1 cellular context compared by ENCODE assay signal in genomic region chr15:64816452-64816851, GRCh38.
TF ChIP-seq lines count a peak whose summit lies in the region.

No MANE protein-coding gene starts in this region.

TF ChIP-seq in HepG2, 621 proteins besides CTCF, POLR2A, EP300 and RAD21 (continued from another document and continues in another):
- TF ChIP-seq, protein P1, sequence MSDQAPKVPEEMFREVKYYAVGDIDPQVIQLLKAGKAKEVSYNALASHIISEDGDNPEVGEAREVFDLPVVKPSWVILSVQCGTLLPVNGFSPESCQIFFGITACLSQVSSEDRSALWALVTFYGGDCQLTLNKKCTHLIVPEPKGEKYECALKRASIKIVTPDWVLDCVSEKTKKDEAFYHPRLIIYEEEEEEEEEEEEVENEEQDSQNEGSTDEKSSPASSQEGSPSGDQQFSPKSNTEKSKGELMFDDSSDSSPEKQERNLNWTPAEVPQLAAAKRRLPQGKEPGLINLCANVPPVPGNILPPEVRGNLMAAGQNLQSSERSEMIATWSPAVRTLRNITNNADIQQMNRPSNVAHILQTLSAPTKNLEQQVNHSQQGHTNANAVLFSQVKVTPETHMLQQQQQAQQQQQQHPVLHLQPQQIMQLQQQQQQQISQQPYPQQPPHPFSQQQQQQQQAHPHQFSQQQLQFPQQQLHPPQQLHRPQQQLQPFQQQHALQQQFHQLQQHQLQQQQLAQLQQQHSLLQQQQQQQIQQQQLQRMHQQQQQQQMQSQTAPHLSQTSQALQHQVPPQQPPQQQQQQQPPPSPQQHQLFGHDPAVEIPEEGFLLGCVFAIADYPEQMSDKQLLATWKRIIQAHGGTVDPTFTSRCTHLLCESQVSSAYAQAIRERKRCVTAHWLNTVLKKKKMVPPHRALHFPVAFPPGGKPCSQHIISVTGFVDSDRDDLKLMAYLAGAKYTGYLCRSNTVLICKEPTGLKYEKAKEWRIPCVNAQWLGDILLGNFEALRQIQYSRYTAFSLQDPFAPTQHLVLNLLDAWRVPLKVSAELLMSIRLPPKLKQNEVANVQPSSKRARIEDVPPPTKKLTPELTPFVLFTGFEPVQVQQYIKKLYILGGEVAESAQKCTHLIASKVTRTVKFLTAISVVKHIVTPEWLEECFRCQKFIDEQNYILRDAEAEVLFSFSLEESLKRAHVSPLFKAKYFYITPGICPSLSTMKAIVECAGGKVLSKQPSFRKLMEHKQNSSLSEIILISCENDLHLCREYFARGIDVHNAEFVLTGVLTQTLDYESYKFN (CRISPR knock-in tag; conservative IDR thresholded peaks at IDR 0.05), result peak; percentile 57
- TF ChIP-seq ZZZ3 (CRISPR knock-in tag; IDR thresholded peaks at IDR 0.05; ENCODE audit: borderline replicate concordance) (0 out of 2 replicates have a peak, but pooled peaks have one; percentile 45), ZGPAT (CRISPR knock-in tag; IDR thresholded peaks at IDR 0.05) (0 out of 2 replicates have a peak, but pooled peaks have one; percentile 27), ZNF713 (CRISPR knock-in tag; IDR thresholded peaks at IDR 0.05) (no peak), ZNF569 (CRISPR knock-in tag; IDR thresholded peaks at IDR 0.05; ENCODE audit: borderline replicate concordance) (no peak), YY1 (IDR thresholded peaks at IDR 0.05; ENCODE audit: insufficient read depth, insufficient replicate concordance, low read depth, low read length) (peak; percentile 23), HNF1A (IDR thresholded peaks at IDR 0.05; ENCODE audit: low read depth) (no peak), HNF1A (CRISPR knock-in tag; IDR thresholded peaks at IDR 0.05; ENCODE audit: borderline replicate concordance) (no peak), HIC2 (CRISPR knock-in tag; IDR thresholded peaks at IDR 0.05; ENCODE audit: low read depth) (0 out of 2 replicates have a peak, but pooled peaks have one; percentile 63), FOXK1 (CRISPR knock-in tag; IDR thresholded peaks at IDR 0.05; ENCODE audit: borderline replicate concordance, low read depth) (no peak), ZNF891 (CRISPR knock-in tag; IDR thresholded peaks at IDR 0.05) (no peak), SSRP1 (CRISPR knock-in tag; IDR thresholded peaks at IDR 0.05) (no peak), U2AF1 (optimal IDR thresholded peaks at IDR 0.05; ENCODE audit: low read depth, low read length) (no peak), AGO2 (optimal IDR thresholded peaks at IDR 0.05; ENCODE audit: low read depth, low read length) (peak; percentile 84), NFYB (CRISPR knock-in tag; IDR thresholded peaks at IDR 0.05) (0 out of 2 replicates have a peak, but pooled peaks have one; percentile 22), FOSL2 (CRISPR knock-in tag; IDR thresholded peaks at IDR 0.05) (0 out of 2 replicates have a peak, but pooled peaks have one; percentile 10), NR2F1 (CRISPR knock-in tag; IDR thresholded peaks at IDR 0.05) (peak; percentile 57 to 77; a peak in 3 of 4 replicates)
- TF ChIP-seq, protein P2, sequence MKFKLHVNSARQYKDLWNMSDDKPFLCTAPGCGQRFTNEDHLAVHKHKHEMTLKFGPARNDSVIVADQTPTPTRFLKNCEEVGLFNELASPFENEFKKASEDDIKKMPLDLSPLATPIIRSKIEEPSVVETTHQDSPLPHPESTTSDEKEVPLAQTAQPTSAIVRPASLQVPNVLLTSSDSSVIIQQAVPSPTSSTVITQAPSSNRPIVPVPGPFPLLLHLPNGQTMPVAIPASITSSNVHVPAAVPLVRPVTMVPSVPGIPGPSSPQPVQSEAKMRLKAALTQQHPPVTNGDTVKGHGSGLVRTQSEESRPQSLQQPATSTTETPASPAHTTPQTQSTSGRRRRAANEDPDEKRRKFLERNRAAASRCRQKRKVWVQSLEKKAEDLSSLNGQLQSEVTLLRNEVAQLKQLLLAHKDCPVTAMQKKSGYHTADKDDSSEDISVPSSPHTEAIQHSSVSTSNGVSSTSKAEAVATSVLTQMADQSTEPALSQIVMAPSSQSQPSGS (CRISPR knock-in tag; IDR thresholded peaks at IDR 0.05), result 0 out of 2 replicates have a peak, but pooled peaks have one; percentile 58
- TF ChIP-seq, protein P3, sequence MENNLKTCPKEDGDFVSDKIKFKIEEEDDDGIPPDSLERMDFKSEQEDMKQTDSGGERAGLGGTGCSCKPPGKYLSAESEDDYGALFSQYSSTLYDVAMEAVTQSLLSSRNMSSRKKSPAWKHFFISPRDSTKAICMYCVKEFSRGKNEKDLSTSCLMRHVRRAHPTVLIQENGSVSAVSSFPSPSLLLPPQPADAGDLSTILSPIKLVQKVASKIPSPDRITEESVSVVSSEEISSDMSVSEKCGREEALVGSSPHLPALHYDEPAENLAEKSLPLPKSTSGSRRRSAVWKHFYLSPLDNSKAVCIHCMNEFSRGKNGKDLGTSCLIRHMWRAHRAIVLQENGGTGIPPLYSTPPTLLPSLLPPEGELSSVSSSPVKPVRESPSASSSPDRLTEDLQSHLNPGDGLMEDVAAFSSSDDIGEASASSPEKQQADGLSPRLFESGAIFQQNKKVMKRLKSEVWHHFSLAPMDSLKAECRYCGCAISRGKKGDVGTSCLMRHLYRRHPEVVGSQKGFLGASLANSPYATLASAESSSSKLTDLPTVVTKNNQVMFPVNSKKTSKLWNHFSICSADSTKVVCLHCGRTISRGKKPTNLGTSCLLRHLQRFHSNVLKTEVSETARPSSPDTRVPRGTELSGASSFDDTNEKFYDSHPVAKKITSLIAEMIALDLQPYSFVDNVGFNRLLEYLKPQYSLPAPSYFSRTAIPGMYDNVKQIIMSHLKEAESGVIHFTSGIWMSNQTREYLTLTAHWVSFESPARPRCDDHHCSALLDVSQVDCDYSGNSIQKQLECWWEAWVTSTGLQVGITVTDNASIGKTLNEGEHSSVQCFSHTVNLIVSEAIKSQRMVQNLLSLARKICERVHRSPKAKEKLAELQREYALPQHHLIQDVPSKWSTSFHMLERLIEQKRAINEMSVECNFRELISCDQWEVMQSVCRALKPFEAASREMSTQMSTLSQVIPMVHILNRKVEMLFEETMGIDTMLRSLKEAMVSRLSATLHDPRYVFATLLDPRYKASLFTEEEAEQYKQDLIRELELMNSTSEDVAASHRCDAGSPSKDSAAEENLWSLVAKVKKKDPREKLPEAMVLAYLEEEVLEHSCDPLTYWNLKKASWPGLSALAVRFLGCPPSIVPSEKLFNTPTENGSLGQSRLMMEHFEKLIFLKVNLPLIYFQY (CRISPR knock-in tag; IDR thresholded peaks at IDR 0.05; ENCODE audit: borderline replicate concordance), result peak; percentile 70; the same call in 1 of the 2 replicates
- TF ChIP-seq, protein P4, sequence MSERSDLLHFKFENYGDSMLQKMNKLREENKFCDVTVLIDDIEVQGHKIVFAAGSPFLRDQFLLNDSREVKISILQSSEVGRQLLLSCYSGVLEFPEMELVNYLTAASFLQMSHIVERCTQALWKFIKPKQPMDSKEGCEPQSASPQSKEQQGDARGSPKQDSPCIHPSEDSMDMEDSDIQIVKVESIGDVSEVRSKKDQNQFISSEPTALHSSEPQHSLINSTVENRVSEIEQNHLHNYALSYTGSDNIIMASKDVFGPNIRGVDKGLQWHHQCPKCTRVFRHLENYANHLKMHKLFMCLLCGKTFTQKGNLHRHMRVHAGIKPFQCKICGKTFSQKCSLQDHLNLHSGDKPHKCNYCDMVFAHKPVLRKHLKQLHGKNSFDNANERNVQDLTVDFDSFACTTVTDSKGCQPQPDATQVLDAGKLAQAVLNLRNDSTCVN (CRISPR knock-in tag; IDR thresholded peaks at IDR 0.05; ENCODE audit: borderline replicate concordance), result no peak
- TF ChIP-seq, protein P5, sequence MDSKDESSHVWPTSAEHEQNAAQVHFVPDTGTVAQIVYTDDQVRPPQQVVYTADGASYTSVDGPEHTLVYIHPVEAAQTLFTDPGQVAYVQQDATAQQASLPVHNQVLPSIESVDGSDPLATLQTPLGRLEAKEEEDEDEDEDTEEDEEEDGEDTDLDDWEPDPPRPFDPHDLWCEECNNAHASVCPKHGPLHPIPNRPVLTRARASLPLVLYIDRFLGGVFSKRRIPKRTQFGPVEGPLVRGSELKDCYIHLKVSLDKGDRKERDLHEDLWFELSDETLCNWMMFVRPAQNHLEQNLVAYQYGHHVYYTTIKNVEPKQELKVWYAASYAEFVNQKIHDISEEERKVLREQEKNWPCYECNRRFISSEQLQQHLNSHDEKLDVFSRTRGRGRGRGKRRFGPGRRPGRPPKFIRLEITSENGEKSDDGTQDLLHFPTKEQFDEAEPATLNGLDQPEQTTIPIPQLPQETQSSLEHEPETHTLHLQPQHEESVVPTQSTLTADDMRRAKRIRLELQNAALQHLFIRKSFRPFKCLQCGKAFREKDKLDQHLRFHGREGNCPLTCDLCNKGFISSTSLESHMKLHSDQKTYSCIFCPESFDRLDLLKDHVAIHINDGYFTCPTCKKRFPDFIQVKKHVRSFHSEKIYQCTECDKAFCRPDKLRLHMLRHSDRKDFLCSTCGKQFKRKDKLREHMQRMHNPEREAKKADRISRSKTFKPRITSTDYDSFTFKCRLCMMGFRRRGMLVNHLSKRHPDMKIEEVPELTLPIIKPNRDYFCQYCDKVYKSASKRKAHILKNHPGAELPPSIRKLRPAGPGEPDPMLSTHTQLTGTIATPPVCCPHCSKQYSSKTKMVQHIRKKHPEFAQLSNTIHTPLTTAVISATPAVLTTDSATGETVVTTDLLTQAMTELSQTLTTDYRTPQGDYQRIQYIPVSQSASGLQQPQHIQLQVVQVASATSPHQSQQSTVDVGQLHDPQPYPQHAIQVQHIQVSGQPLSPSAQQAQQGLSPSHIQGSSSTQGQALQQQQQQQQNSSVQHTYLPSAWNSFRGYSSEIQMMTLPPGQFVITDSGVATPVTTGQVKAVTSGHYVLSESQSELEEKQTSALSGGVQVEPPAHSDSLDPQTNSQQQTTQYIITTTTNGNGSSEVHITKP (CRISPR knock-in tag; IDR thresholded peaks at IDR 0.05; ENCODE audit: low read depth), result peak; percentile 83
